In genomic region chr2:68774569-68775271, GRCh38 we compare ENCODE assay signal across 8 cellular contexts. TPM values are rescaled to one million over a fixed set of nuclear protein-coding genes. Genes with fewer than 3 reads are reported as not detected.
DNase-seq lines count a peak whose midpoint lies in the region; ATAC-seq and TF ChIP-seq lines count a peak whose summit lies in the region.

No MANE protein-coding gene starts in this region.

- H3K27ac ChIP-seq in coronary artery: peak overlapping the region; percentile 48 to 71
- H3K27ac ChIP-seq in PC-3 (ENCODE audit: low read length): no peak overlapping the region

- peaks cover 17% of the 10 kb centered on the region; the same call in 1 of the 2 replicates for H3K27me3 ChIP-seq in PC-3 (ENCODE audit: low read length)

- H3F3A ChIP-seq in PC-3 (ENCODE audit: low read length, unreplicated experiment): no peaks in the 10 kb centered on the region

- peaks cover 82 to 85% (median 84%) of the 10 kb centered on the region in 3 donors for H3K4me1 Mint-ChIP-seq in naive B cell

- H3K4me3 ChIP-seq in coronary artery: peak overlapping the region; percentile 64
- H3K4me3 ChIP-seq in PC-3 (ENCODE audit: low read length): no peak overlapping the region

- TF ChIP-seq CTCF in coronary artery (IDR thresholded peaks at IDR 0.05) (no peak), PC-3 (conservative IDR thresholded peaks at IDR 0.05; ENCODE audit: low read depth, low read length) (no peak)

- no peaks in the 10 kb centered on the region for H3K9me2 ChIP-seq in PC-3 (replicated peaks; ENCODE audit: low read length)

- peak overlapping the region; percentile 99 to 100 (median 99) for H3K27ac Mint-ChIP-seq in naive B cell

- POLR2A ChIA-PET in PC-3 (lab: Charles Lee; ENCODE audit: unreplicated experiment): no interaction called here

- no peaks in the 10 kb centered on the region for H4K20me1 ChIP-seq in PC-3 (ENCODE audit: low read length)

- no peak overlapping the region for H3K4me2 ChIP-seq in PC-3 (ENCODE audit: low read length)

- BruUV-seq in PC-3 (replicated peaks; lab: Mats Ljungman, UMichigan): no TSS peak

- H3K4me3 Mint-ChIP-seq in naive B cell: peak overlapping the region; percentile 89 to 97 (median 92)

- no peaks in the 10 kb centered on the region for H3K79me2 ChIP-seq in PC-3 (ENCODE audit: low read length)

- H3K4me1 ChIP-seq in PC-3 (ENCODE audit: insufficient read depth, low read length): no peaks in the 10 kb centered on the region

- H2AFZ ChIP-seq in PC-3 (ENCODE audit: low read length): no peak overlapping the region

- DNase-seq in UCSD-AML1 (lab: John Stamatoyannopoulos, UW; ENCODE audit: unreplicated experiment) (peak; percentile 91), coronary artery (ENCODE audit: low spot score) (no peak), naive B cell (peak; percentile 92), ureter (ENCODE audit: low spot score) (peak; percentile 66), amniotic stem cell (lab: John Stamatoyannopoulos, UW) (no peak), PC-3 (no peak)

- H3K36me3 ChIP-seq in PC-3 (ENCODE audit: low read depth, low read length): no peaks in the 10 kb centered on the region

- no peaks in the 10 kb centered on the region for H3K9me3 ChIP-seq in PC-3 (ENCODE audit: low read length)

- CTCF ChIA-PET in PC-3 (lab: Charles Lee): no interaction called here

- peaks cover 0 to 3% (median 0%) of the 10 kb centered on the region in 7 donors for H3K9me3 Mint-ChIP-seq in naive B cell

- intact Hi-C loops in PC-3 (cut with micrococcal nuclease): no loop called here

- ATAC-seq in GM19025 (IDR thresholded peaks at IDR 0.05; ENCODE audit: low read depth, unreplicated experiment): peak; percentile 93
- ATAC-seq in HG03108 (IDR thresholded peaks at IDR 0.05; ENCODE audit: unreplicated experiment): peak; percentile 89
- ATAC-seq in naive B cell (ENCODE audit: low read depth in 2 of 2): peak; percentile 83 to 84
- no peak for ATAC-seq in PC-3

- no peaks in the 10 kb centered on the region for H3K27me3 Mint-ChIP-seq in naive B cell

- H3K9ac ChIP-seq in PC-3 (ENCODE audit: low read length): no peak overlapping the region

- peaks cover 17 to 25% of the 10 kb centered on the region in 2 donors for H3K36me3 Mint-ChIP-seq in naive B cell

RNA-seq across cellular contexts. Expression of gene ARHGAP25, which starts 40.1 kb away (rescaled TPM):
- polyA plus RNA-seq in naive B cell (ENCODE audit: low read depth in 6 of 6): 100 to 1,000 TPM in 4 of 6 donors, 10 to 100 TPM in 2; 45.1 to 164 (median 107) TPM
- total RNA-seq in ureter: 14.7 TPM
- not detected in 2 replicates for total RNA-seq in PC-3 (2014; rRNA removed)

Comparison
In these comparisons a context has a peak if more than half of its experiments do, and no peak if none do; other contexts are left out.
1. DNase-seq: peak in UCSD-AML1 (single experiment), naive B cell (single experiment) and ureter (single experiment); none in coronary artery (single experiment), amniotic stem cell (single experiment) and PC-3 (single experiment).
2. RNA of gene ARHGAP25, which starts 40.1 kb away (total RNA-seq): 14.7 TPM in ureter (single experiment); not detected in PC-3; every median in the first group is over 10 times any median in the second.